Comparison of ENCODE assay signal across 1 cellular context in the genomic region with DNA sequence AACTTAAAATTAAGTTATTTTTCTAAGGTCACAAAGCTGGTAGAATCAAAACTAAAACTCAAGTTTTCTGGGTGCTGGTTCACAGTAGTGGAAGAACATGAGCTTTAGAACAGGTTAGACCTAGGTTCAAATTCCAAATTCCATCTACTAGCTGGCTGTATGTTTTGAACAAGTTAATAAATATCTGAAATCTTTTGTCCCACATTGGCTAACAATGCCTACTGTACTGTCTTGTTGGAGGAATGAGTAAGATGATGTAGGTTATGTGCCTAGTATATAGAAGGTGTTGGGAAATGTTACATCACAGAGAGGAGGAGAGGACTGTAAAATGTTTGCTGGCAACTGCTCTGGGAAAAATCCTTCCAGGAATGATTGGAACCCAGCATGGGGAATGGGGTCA.
TF ChIP-seq lines count a peak whose summit lies in the region.

No MANE protein-coding gene starts in this region.

TF ChIP-seq in HepG2, 621 proteins besides CTCF, POLR2A, EP300 and RAD21 (continued from another document and continues in another):
- TF ChIP-seq, protein P1, sequence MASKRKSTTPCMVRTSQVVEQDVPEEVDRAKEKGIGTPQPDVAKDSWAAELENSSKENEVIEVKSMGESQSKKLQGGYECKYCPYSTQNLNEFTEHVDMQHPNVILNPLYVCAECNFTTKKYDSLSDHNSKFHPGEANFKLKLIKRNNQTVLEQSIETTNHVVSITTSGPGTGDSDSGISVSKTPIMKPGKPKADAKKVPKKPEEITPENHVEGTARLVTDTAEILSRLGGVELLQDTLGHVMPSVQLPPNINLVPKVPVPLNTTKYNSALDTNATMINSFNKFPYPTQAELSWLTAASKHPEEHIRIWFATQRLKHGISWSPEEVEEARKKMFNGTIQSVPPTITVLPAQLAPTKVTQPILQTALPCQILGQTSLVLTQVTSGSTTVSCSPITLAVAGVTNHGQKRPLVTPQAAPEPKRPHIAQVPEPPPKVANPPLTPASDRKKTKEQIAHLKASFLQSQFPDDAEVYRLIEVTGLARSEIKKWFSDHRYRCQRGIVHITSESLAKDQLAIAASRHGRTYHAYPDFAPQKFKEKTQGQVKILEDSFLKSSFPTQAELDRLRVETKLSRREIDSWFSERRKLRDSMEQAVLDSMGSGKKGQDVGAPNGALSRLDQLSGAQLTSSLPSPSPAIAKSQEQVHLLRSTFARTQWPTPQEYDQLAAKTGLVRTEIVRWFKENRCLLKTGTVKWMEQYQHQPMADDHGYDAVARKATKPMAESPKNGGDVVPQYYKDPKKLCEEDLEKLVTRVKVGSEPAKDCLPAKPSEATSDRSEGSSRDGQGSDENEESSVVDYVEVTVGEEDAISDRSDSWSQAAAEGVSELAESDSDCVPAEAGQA (IDR thresholded peaks at IDR 0.05; ENCODE audit: low read depth): no peak
- TF ChIP-seq, protein P1 (CRISPR knock-in tag; IDR thresholded peaks at IDR 0.05; ENCODE audit: borderline replicate concordance): no peak
- TF ChIP-seq HOXA5 (CRISPR knock-in tag; IDR thresholded peaks at IDR 0.05): no peak
- TF ChIP-seq, protein P2, sequence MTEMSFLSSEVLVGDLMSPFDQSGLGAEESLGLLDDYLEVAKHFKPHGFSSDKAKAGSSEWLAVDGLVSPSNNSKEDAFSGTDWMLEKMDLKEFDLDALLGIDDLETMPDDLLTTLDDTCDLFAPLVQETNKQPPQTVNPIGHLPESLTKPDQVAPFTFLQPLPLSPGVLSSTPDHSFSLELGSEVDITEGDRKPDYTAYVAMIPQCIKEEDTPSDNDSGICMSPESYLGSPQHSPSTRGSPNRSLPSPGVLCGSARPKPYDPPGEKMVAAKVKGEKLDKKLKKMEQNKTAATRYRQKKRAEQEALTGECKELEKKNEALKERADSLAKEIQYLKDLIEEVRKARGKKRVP (CRISPR knock-in tag; IDR thresholded peaks at IDR 0.05): peak in 1 of 2 experiments; percentile 68; a peak in 1 of 4 replicates
- TF ChIP-seq MXI1 (IDR thresholded peaks at IDR 0.05; ENCODE audit: borderline replicate concordance, low read depth, low read length): peak; percentile 28; the same call in 1 of the 3 replicates
- no peak for TF ChIP-seq ZFY (CRISPR knock-in tag; IDR thresholded peaks at IDR 0.05)
- TF ChIP-seq, protein P3, sequence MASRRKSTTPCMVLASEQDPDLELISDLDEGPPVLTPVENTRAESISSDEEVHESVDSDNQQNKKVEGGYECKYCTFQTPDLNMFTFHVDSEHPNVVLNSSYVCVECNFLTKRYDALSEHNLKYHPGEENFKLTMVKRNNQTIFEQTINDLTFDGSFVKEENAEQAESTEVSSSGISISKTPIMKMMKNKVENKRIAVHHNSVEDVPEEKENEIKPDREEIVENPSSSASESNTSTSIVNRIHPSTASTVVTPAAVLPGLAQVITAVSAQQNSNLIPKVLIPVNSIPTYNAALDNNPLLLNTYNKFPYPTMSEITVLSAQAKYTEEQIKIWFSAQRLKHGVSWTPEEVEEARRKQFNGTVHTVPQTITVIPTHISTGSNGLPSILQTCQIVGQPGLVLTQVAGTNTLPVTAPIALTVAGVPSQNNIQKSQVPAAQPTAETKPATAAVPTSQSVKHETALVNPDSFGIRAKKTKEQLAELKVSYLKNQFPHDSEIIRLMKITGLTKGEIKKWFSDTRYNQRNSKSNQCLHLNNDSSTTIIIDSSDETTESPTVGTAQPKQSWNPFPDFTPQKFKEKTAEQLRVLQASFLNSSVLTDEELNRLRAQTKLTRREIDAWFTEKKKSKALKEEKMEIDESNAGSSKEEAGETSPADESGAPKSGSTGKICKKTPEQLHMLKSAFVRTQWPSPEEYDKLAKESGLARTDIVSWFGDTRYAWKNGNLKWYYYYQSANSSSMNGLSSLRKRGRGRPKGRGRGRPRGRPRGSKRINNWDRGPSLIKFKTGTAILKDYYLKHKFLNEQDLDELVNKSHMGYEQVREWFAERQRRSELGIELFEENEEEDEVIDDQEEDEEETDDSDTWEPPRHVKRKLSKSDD (CRISPR knock-in tag; IDR thresholded peaks at IDR 0.05; ENCODE audit: low read depth): no peak
- TF ChIP-seq, protein P4, sequence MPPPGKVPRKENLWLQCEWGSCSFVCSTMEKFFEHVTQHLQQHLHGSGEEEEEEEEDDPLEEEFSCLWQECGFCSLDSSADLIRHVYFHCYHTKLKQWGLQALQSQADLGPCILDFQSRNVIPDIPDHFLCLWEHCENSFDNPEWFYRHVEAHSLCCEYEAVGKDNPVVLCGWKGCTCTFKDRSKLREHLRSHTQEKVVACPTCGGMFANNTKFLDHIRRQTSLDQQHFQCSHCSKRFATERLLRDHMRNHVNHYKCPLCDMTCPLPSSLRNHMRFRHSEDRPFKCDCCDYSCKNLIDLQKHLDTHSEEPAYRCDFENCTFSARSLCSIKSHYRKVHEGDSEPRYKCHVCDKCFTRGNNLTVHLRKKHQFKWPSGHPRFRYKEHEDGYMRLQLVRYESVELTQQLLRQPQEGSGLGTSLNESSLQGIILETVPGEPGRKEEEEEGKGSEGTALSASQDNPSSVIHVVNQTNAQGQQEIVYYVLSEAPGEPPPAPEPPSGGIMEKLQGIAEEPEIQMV (CRISPR knock-in tag; IDR thresholded peaks at IDR 0.05; ENCODE audit: low read depth): no peak
- TF ChIP-seq SOX5 (CRISPR knock-in tag; IDR thresholded peaks at IDR 0.05; ENCODE audit: borderline replicate concordance): peak; percentile 97
- no peak for TF ChIP-seq ZNF564 (CRISPR knock-in tag; IDR thresholded peaks at IDR 0.05)
- TF ChIP-seq, protein P5, sequence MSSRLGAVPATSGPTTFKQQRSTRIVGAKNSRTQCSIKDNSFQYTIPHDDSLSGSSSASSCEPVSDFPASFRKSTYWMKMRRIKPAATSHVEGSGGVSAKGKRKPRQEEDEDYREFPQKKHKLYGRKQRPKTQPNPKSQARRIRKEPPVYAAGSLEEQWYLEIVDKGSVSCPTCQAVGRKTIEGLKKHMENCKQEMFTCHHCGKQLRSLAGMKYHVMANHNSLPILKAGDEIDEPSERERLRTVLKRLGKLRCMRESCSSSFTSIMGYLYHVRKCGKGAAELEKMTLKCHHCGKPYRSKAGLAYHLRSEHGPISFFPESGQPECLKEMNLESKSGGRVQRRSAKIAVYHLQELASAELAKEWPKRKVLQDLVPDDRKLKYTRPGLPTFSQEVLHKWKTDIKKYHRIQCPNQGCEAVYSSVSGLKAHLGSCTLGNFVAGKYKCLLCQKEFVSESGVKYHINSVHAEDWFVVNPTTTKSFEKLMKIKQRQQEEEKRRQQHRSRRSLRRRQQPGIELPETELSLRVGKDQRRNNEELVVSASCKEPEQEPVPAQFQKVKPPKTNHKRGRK (CRISPR knock-in tag; IDR thresholded peaks at IDR 0.05): no peak
- TF ChIP-seq HMGA1 (CRISPR knock-in tag; conservative IDR thresholded peaks at IDR 0.05): no peak
- TF ChIP-seq FOSL2 (CRISPR knock-in tag; IDR thresholded peaks at IDR 0.05): peak; percentile 7; the same call in 1 of the 2 replicates
- TF ChIP-seq FOXA3 (CRISPR knock-in tag; IDR thresholded peaks at IDR 0.05): peak; percentile 53
- TF ChIP-seq, protein P6, sequence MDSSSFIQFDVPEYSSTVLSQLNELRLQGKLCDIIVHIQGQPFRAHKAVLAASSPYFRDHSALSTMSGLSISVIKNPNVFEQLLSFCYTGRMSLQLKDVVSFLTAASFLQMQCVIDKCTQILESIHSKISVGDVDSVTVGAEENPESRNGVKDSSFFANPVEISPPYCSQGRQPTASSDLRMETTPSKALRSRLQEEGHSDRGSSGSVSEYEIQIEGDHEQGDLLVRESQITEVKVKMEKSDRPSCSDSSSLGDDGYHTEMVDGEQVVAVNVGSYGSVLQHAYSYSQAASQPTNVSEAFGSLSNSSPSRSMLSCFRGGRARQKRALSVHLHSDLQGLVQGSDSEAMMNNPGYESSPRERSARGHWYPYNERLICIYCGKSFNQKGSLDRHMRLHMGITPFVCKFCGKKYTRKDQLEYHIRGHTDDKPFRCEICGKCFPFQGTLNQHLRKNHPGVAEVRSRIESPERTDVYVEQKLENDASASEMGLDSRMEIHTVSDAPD (CRISPR knock-in tag; IDR thresholded peaks at IDR 0.05): no peak
- no peak for TF ChIP-seq YEATS4 (CRISPR knock-in tag; IDR thresholded peaks at IDR 0.05; ENCODE audit: borderline replicate concordance)
- TF ChIP-seq TAF15 (IDR thresholded peaks at IDR 0.05; ENCODE audit: low read depth, low read length, poor library complexity, severe bottlenecking): no peak
- TF ChIP-seq MAF1 (CRISPR knock-in tag; IDR thresholded peaks at IDR 0.05; ENCODE audit: borderline replicate concordance): no peak
- TF ChIP-seq, protein P7, sequence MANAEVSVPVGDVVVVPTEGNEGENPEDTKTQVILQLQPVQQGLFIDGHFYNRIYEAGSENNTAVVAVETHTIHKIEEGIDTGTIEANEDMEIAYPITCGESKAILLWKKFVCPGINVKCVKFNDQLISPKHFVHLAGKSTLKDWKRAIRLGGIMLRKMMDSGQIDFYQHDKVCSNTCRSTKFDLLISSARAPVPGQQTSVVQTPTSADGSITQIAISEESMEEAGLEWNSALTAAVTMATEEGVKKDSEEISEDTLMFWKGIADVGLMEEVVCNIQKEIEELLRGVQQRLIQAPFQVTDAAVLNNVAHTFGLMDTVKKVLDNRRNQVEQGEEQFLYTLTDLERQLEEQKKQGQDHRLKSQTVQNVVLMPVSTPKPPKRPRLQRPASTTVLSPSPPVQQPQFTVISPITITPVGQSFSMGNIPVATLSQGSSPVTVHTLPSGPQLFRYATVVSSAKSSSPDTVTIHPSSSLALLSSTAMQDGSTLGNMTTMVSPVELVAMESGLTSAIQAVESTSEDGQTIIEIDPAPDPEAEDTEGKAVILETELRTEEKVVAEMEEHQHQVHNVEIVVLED (CRISPR knock-in tag; IDR thresholded peaks at IDR 0.05; ENCODE audit: borderline replicate concordance): no peak
- TF ChIP-seq, protein P8, sequence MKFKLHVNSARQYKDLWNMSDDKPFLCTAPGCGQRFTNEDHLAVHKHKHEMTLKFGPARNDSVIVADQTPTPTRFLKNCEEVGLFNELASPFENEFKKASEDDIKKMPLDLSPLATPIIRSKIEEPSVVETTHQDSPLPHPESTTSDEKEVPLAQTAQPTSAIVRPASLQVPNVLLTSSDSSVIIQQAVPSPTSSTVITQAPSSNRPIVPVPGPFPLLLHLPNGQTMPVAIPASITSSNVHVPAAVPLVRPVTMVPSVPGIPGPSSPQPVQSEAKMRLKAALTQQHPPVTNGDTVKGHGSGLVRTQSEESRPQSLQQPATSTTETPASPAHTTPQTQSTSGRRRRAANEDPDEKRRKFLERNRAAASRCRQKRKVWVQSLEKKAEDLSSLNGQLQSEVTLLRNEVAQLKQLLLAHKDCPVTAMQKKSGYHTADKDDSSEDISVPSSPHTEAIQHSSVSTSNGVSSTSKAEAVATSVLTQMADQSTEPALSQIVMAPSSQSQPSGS (CRISPR knock-in tag; IDR thresholded peaks at IDR 0.05): no peak
- no peak for TF ChIP-seq ZNF264 (CRISPR knock-in tag; IDR thresholded peaks at IDR 0.05)
- TF ChIP-seq ZBTB8A (CRISPR knock-in tag; IDR thresholded peaks at IDR 0.05; ENCODE audit: borderline replicate concordance, low read depth): no peak
- TF ChIP-seq RBM39 (IDR thresholded peaks at IDR 0.05; ENCODE audit: low read depth, low read length, poor library complexity, severe bottlenecking): no peak
- no peak for TF ChIP-seq ZNF589 (CRISPR knock-in tag; conservative IDR thresholded peaks at IDR 0.05)
- TF ChIP-seq, protein P9, sequence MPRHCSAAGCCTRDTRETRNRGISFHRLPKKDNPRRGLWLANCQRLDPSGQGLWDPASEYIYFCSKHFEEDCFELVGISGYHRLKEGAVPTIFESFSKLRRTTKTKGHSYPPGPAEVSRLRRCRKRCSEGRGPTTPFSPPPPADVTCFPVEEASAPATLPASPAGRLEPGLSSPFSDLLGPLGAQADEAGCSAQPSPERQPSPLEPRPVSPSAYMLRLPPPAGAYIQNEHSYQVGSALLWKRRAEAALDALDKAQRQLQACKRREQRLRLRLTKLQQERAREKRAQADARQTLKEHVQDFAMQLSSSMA (CRISPR knock-in tag; IDR thresholded peaks at IDR 0.05): no peak
- no peak for TF ChIP-seq HNRNPUL1 (IDR thresholded peaks at IDR 0.05; ENCODE audit: low read depth, low read length)
- peak; percentile 81 for TF ChIP-seq CEBPG (CRISPR knock-in tag; IDR thresholded peaks at IDR 0.05)
- no peak for TF ChIP-seq ZNF737 (CRISPR knock-in tag; IDR thresholded peaks at IDR 0.05; ENCODE audit: borderline replicate concordance)
- no peak for TF ChIP-seq ZNF317 (CRISPR knock-in tag; IDR thresholded peaks at IDR 0.05)
- TF ChIP-seq, protein P10, sequence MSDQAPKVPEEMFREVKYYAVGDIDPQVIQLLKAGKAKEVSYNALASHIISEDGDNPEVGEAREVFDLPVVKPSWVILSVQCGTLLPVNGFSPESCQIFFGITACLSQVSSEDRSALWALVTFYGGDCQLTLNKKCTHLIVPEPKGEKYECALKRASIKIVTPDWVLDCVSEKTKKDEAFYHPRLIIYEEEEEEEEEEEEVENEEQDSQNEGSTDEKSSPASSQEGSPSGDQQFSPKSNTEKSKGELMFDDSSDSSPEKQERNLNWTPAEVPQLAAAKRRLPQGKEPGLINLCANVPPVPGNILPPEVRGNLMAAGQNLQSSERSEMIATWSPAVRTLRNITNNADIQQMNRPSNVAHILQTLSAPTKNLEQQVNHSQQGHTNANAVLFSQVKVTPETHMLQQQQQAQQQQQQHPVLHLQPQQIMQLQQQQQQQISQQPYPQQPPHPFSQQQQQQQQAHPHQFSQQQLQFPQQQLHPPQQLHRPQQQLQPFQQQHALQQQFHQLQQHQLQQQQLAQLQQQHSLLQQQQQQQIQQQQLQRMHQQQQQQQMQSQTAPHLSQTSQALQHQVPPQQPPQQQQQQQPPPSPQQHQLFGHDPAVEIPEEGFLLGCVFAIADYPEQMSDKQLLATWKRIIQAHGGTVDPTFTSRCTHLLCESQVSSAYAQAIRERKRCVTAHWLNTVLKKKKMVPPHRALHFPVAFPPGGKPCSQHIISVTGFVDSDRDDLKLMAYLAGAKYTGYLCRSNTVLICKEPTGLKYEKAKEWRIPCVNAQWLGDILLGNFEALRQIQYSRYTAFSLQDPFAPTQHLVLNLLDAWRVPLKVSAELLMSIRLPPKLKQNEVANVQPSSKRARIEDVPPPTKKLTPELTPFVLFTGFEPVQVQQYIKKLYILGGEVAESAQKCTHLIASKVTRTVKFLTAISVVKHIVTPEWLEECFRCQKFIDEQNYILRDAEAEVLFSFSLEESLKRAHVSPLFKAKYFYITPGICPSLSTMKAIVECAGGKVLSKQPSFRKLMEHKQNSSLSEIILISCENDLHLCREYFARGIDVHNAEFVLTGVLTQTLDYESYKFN (CRISPR knock-in tag; conservative IDR thresholded peaks at IDR 0.05): peak; percentile 77
- TF ChIP-seq U2AF2 (IDR thresholded peaks at IDR 0.05; ENCODE audit: low read depth, low read length): no peak
- peak; percentile 78; the same call in 1 of the 2 replicates for TF ChIP-seq CEBPB (IDR thresholded peaks at IDR 0.05; ENCODE audit: borderline replicate concordance, low read depth, low read length)
- TF ChIP-seq ZNF20 (CRISPR knock-in tag; IDR thresholded peaks at IDR 0.05): no peak
- TF ChIP-seq ZSCAN20 (CRISPR knock-in tag; IDR thresholded peaks at IDR 0.05; ENCODE audit: borderline replicate concordance): no peak
